Comparison of ENCODE assay signal across 37 cellular contexts in the genomic region with DNA sequence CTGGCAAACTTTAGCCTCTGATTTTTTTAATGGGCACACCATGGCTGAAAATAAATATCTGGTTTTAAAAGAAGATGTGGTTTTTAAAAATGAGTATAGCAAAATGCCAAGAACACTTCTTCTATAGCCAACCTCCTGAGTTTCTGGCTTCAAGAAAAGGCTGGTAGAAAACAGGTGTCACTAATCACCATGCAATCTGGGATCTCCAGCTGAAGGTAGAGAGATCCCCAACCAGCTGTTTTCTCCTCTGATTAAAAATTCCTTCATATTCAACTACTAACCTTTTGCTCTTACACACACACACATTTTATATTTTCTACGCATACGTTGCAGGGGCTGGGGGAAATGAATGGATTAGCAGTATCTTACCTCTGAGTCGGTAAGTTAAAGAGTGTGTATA.
"Had no signal": no experiment of that assay in that cellular context is flagged by ENCODE, and none has a peak within 500 bp of the region (broad histone marks: within the 10 kb centered on the region; RNA-seq: fewer than 3 reads in every experiment).

No MANE protein-coding gene starts in this region.

- H3K4me1 Mint-ChIP-seq: activated naive CD4-positive, alpha-beta T cell treated with anti-CD3 and anti-CD28 coated beads, Interleukin-2, amount 10 ng/mL, durations not matched to agents 7 days and 5 days; activated naive CD4-positive, alpha-beta T cell treated with anti-CD3 and anti-CD28 coated beads, Interleukin-2, amount 50 U/mL, for 24 hours; activated naive CD8-positive, alpha-beta T cell treated with anti-CD3 and anti-CD28 coated beads for 36 hours; activated naive CD8-positive, alpha-beta T cell treated with anti-CD3 and anti-CD28 coated beads, Interleukin-2, amount 10 ng/mL, durations not matched to agents 7 days and 5 days; activated naive CD8-positive, alpha-beta T cell treated with anti-CD3 and anti-CD28 coated beads, Interleukin-2, amount 50 U/mL, for 24 hours; activated T-helper 17 cell treated with anti-CD3 and anti-CD28 coated beads, Interleukin-2, amount 50 U/mL, for 72 hours; brain; central memory CD8-positive, alpha-beta T cell had no signal

- H3K9me3 ChIP-seq: adrenal gland, ascending aorta, body of pancreas, breast epithelium had no signal

- H3K27ac Mint-ChIP-seq: activated naive CD4-positive, alpha-beta T cell treated with anti-CD3 and anti-CD28 coated beads for 36 hours; activated naive CD4-positive, alpha-beta T cell treated with anti-CD3 and anti-CD28 coated beads, Interleukin-2, amount 10 ng/mL, durations not matched to agents 7 days and 5 days; activated naive CD4-positive, alpha-beta T cell treated with anti-CD3 and anti-CD28 coated beads, Interleukin-2, amount 50 U/mL, for 24 hours; activated naive CD4-positive, alpha-beta T cell treated with anti-CD3 and anti-CD28 coated beads, Interleukin-2, amount 50 U/mL, for 72 hours; activated naive CD8-positive, alpha-beta T cell; activated naive CD8-positive, alpha-beta T cell treated with anti-CD3 and anti-CD28 coated beads for 36 hours; activated naive CD8-positive, alpha-beta T cell treated with anti-CD3 and anti-CD28 coated beads, Interleukin-2, amount 10 ng/mL, durations not matched to agents 7 days and 5 days; activated naive CD8-positive, alpha-beta T cell treated with anti-CD3 and anti-CD28 coated beads, Interleukin-2, amount 50 U/mL, for 24 hours; activated T-cell treated with anti-CD3 and anti-CD28 coated beads, Interleukin-2, amount 50 U/mL, for 24 hours; activated T-cell treated with anti-CD3 and anti-CD28 coated beads, Interleukin-2, amount 50 U/mL, for 72 hours; activated T-helper 1 cell treated with anti-CD3 and anti-CD28 coated beads, Interleukin-12 subunit alpha, Interleukin-12 subunit beta, Interleukin-2, Interleukin-4 antibody, amounts not matched to agents 30 ng/mL and 10 ng/mL and 1 ng/mL, durations not matched to agents 14 hours and 24 hours and 36 hours; activated T-helper 17 cell treated with anti-CD3 and anti-CD28 coated beads, Interleukin-2, amount 50 U/mL, for 72 hours; activated T-helper 2 cell treated with anti-CD3 and anti-CD28 coated beads, Interferon-gamma antibody, Interleukin-2, Interleukin-4, amounts not matched to agents 10 μg/mL and 5 μg/mL and 100 μg/mL, durations not matched to agents 14 hours and 24 hours and 36 hours; brain had no signal

- H3K4me1 ChIP-seq: adrenal gland, ascending aorta, breast epithelium had no signal

- H3K36me3 ChIP-seq: adrenal gland, ascending aorta, brain microvascular endothelial cell, breast epithelium, cardiac muscle cell had no signal

- H3K27me3 Mint-ChIP-seq: activated naive CD4-positive, alpha-beta T cell treated with anti-CD3 and anti-CD28 coated beads, Interleukin-2, amount 10 ng/mL, durations not matched to agents 7 days and 5 days; activated naive CD4-positive, alpha-beta T cell treated with anti-CD3 and anti-CD28 coated beads, Interleukin-2, amount 50 U/mL, for 24 hours; activated naive CD8-positive, alpha-beta T cell; activated naive CD8-positive, alpha-beta T cell treated with anti-CD3 and anti-CD28 coated beads for 36 hours; activated naive CD8-positive, alpha-beta T cell treated with anti-CD3 and anti-CD28 coated beads, Interleukin-2, amount 10 ng/mL, durations not matched to agents 7 days and 5 days; activated naive CD8-positive, alpha-beta T cell treated with anti-CD3 and anti-CD28 coated beads, Interleukin-2, amount 50 U/mL, for 24 hours; activated T-cell treated with anti-CD3 and anti-CD28 coated beads, Interleukin-2, amount 50 U/mL, for 24 hours; activated T-helper 17 cell treated with anti-CD3 and anti-CD28 coated beads, Interleukin-2, amount 50 U/mL, for 72 hours; brain; central memory CD8-positive, alpha-beta T cell had no signal

- H3K4me3 Mint-ChIP-seq: activated naive CD4-positive, alpha-beta T cell treated with anti-CD3 and anti-CD28 coated beads for 36 hours; activated naive CD4-positive, alpha-beta T cell treated with anti-CD3 and anti-CD28 coated beads, Interleukin-2, amount 10 ng/mL, durations not matched to agents 7 days and 5 days; activated naive CD4-positive, alpha-beta T cell treated with anti-CD3 and anti-CD28 coated beads, Interleukin-2, amount 50 U/mL, for 24 hours; activated naive CD8-positive, alpha-beta T cell; activated naive CD8-positive, alpha-beta T cell treated with anti-CD3 and anti-CD28 coated beads for 36 hours; activated naive CD8-positive, alpha-beta T cell treated with anti-CD3 and anti-CD28 coated beads, Interleukin-2, amount 10 ng/mL, durations not matched to agents 7 days and 5 days; activated naive CD8-positive, alpha-beta T cell treated with anti-CD3 and anti-CD28 coated beads, Interleukin-2, amount 50 U/mL, for 24 hours; activated T-cell treated with anti-CD3 and anti-CD28 coated beads, Interleukin-2, amount 50 U/mL, for 24 hours; activated T-cell treated with anti-CD3 and anti-CD28 coated beads, Interleukin-2, amount 50 U/mL, for 4 hours; activated T-cell treated with anti-CD3 and anti-CD28 coated beads, Interleukin-2, amount 50 U/mL, for 72 hours; activated T-helper 1 cell treated with anti-CD3 and anti-CD28 coated beads, Interleukin-12 subunit alpha, Interleukin-12 subunit beta, Interleukin-2, Interleukin-4 antibody, amounts not matched to agents 30 ng/mL and 10 ng/mL and 1 ng/mL, durations not matched to agents 14 hours and 24 hours and 36 hours; activated T-helper 17 cell treated with anti-CD3 and anti-CD28 coated beads, Interleukin-2, amount 50 U/mL, for 72 hours; brain; central memory CD8-positive, alpha-beta T cell had no signal

- H3K9me3 Mint-ChIP-seq: brain had no signal

- H3K27me3 ChIP-seq: adrenal gland, ascending aorta, body of pancreas, brain microvascular endothelial cell, breast epithelium, cardiac muscle cell had no signal

- DNase-seq: activated effector memory CD4-positive, alpha-beta T cell treated with anti-CD3 and anti-CD28 coated beads, Interleukin-2, amount 50 U/mL, for 16 hours; activated effector memory CD4-positive, alpha-beta T cell treated with Interleukin-2 at 50 U/mL for 16 hours; activated gamma-delta T cell; activated gamma-delta T cell treated with Interleukin-2 at 50 U/mL for 16 hours; activated naive CD4-positive, alpha-beta T cell; activated naive CD4-positive, alpha-beta T cell treated with anti-CD3 and anti-CD28 coated beads for 36 hours; activated naive CD4-positive, alpha-beta T cell treated with anti-CD3 and anti-CD28 coated beads, Interleukin-2, amount 10 ng/mL, durations not matched to agents 7 days and 5 days; activated naive CD4-positive, alpha-beta T cell treated with anti-CD3 and anti-CD28 coated beads, Interleukin-2, amount 50 U/mL, for 16 hours; activated naive CD4-positive, alpha-beta T cell treated with Interleukin-2 at 50 U/mL for 16 hours; activated naive CD8-positive, alpha-beta T cell treated with anti-CD3 and anti-CD28 coated beads for 36 hours; activated naive CD8-positive, alpha-beta T cell treated with anti-CD3 and anti-CD28 coated beads, Interleukin-2, amount 10 ng/mL, durations not matched to agents 7 days and 5 days; activated naive CD8-positive, alpha-beta T cell treated with anti-CD3 and anti-CD28 coated beads, Interleukin-2, amount 50 U/mL, for 24 hours; activated T-cell treated with anti-CD3 and anti-CD28 coated beads, Interleukin-2, amount 50 U/mL, for 24 hours; activated T-cell treated with anti-CD3 and anti-CD28 coated beads, Interleukin-2, amount 50 U/mL, for 4 hours; activated T-cell treated with anti-CD3 and anti-CD28 coated beads, Interleukin-2, amount 50 U/mL, for 48 hours; activated T-cell treated with anti-CD3 and anti-CD28 coated beads, Interleukin-2, amount 50 U/mL, for 72 hours; adrenal gland; amniotic stem cell; amygdala; anterior cingulate cortex; aorta; body of pancreas; brain microvascular endothelial cell; caudate nucleus; central memory CD4-positive, alpha-beta T cell; cerebellar nuclear complex had no signal

- H3K36me3 Mint-ChIP-seq: activated naive CD4-positive, alpha-beta T cell treated with anti-CD3 and anti-CD28 coated beads, Interleukin-2, amount 10 ng/mL, durations not matched to agents 7 days and 5 days; activated naive CD4-positive, alpha-beta T cell treated with anti-CD3 and anti-CD28 coated beads, Interleukin-2, amount 50 U/mL, for 24 hours; activated naive CD4-positive, alpha-beta T cell treated with anti-CD3 and anti-CD28 coated beads, Interleukin-2, amount 50 U/mL, for 72 hours; activated naive CD8-positive, alpha-beta T cell; activated naive CD8-positive, alpha-beta T cell treated with anti-CD3 and anti-CD28 coated beads for 36 hours; activated naive CD8-positive, alpha-beta T cell treated with anti-CD3 and anti-CD28 coated beads, Interleukin-2, amount 10 ng/mL, durations not matched to agents 7 days and 5 days; brain had no signal

- H3K4me3 ChIP-seq: adrenal gland, ascending aorta, body of pancreas, breast epithelium, cardiac muscle cell had no signal

- H3K27ac ChIP-seq: adrenal gland, ascending aorta, body of pancreas, brain microvascular endothelial cell, breast epithelium, cardiac muscle cell had no signal
